In genomic region chr11:62810748-62811147, GRCh38 we compare ENCODE assay signal across 1 cellular context.
TF ChIP-seq lines count a peak whose summit lies in the region.

No MANE protein-coding gene starts in this region.

TF ChIP-seq in K562, 482 proteins besides CTCF, POLR2A, EP300 and RAD21:
- no peak for TF ChIP-seq E2F1 (CRISPR knock-in tag; IDR thresholded peaks at IDR 0.05)
- no peak for TF ChIP-seq ZC3H4 (CRISPR knock-in tag; IDR thresholded peaks at IDR 0.05; ENCODE audit: borderline replicate concordance)
- peak; percentile 89 for TF ChIP-seq NFIC (IDR thresholded peaks at IDR 0.05)
- no peak for TF ChIP-seq ZNF707 (CRISPR knock-in tag; conservative IDR thresholded peaks at IDR 0.05)
- TF ChIP-seq NFIX (CRISPR knock-in tag; IDR thresholded peaks at IDR 0.05; ENCODE audit: low read depth) = peak; percentile 57; the same call in 1 of the 2 replicates
TF ChIP-seq in K562: peak in this region for 2.
